Comparison of ENCODE assay signal across 11 cellular contexts in genomic region chr2:144515425-144515693, GRCh38. TPM values are rescaled to one million over a fixed set of nuclear protein-coding genes. Genes with fewer than 3 reads are reported as not detected.
A peak's percentile ranks its signal among the peaks of the same experiment; 100 is the strongest.
DNase-seq lines count a peak whose midpoint lies in the region; ATAC-seq and TF ChIP-seq lines count a peak whose summit lies in the region.
"Had no signal": no experiment of that assay in that cellular context is flagged by ENCODE, and none has a peak within 500 bp of the region (broad histone marks: within the 10 kb centered on the region; RNA-seq: fewer than 3 reads in every experiment).

No MANE protein-coding gene starts in this region.

- H3K36me3 Mint-ChIP-seq in activated CD4-positive, alpha-beta T cell treated with anti-CD3 and anti-CD28 coated beads for 36 hours (ENCODE audit: low read depth): no peaks in the 10 kb centered on the region

- CTCF ChIA-PET in activated CD4-positive, alpha-beta T cell treated with anti-CD3 and anti-CD28 coated beads for 36 hours (lab: Charles Lee): no interaction called here

- H3K9me3 ChIP-seq in lung (ENCODE audit: control insufficient read depth in 2 of 2, insufficient read depth in 1 of 2, low read length in 1 of 2): no peaks in the 10 kb centered on the region

- H3K4me1 Mint-ChIP-seq in activated CD4-positive, alpha-beta T cell treated with anti-CD3 and anti-CD28 coated beads for 36 hours: peaks cover 19% of the 10 kb centered on the region

- in situ Hi-C loops in astrocyte of the cerebellum (cut with HindIII; ENCODE audit: low sequenced_read_pairs): loop anchor here (25.0 kb wide), 1 partner anchor 1247 kb away; no protein-coding TSS in a partner anchor

- 1 to 18% methylated on average over 3 of the region's 3 CpGs for WGBS in lung, 2 donors

- no peaks in the 10 kb centered on the region for H3K9me3 Mint-ChIP-seq in activated CD4-positive, alpha-beta T cell treated with anti-CD3 and anti-CD28 coated beads for 36 hours (ENCODE audit: low read depth)

- H3K27ac ChIP-seq in lung (ENCODE audit: low read depth in 1 of 2, low read length in 1 of 2): peak overlapping the region; percentile 99 to 100
- H3K27ac ChIP-seq in temporal lobe (ENCODE audit: low read depth, low read length): peak overlapping the region; percentile 99
- H3K27ac ChIP-seq: C4-2B had no signal

- no peak for ATAC-seq in activated CD4-positive, alpha-beta T cell treated with anti-CD3 and anti-CD28 coated beads for 36 hours
- ATAC-seq in lung (ENCODE audit: insufficient read depth, low FRiP score) (no peak), left lobe of liver (no peak), HG03159 (IDR thresholded peaks at IDR 0.05; ENCODE audit: unreplicated experiment) (no peak), GM18907 (IDR thresholded peaks at IDR 0.05; ENCODE audit: unreplicated experiment) (no peak)
- ATAC-seq: HCT116, Panc1 had no signal

- DNase-seq in activated CD4-positive, alpha-beta T cell treated with anti-CD3 and anti-CD28 coated beads for 36 hours: no peak
- no peak for DNase-seq in activated CD4-positive, alpha-beta T cell treated with anti-CD3 and anti-CD28 coated beads, Interleukin-2, amount 50 U/mL, for 1 hour
- DNase-seq in astrocyte of the cerebellum (ENCODE audit: low read depth) (no peak), lung (ENCODE audit: low spot score) (no peak), left lobe of liver (ENCODE audit: low spot score) (no peak)

- H3K4me1 ChIP-seq in lung (ENCODE audit: control insufficient read depth in 2 of 2, insufficient read depth in 2 of 2, low read length in 2 of 2): peaks cover 3 to 5% of the 10 kb centered on the region in 2 donors

- peaks cover 44% of the 10 kb centered on the region for H3K27me3 Mint-ChIP-seq in activated CD4-positive, alpha-beta T cell treated with anti-CD3 and anti-CD28 coated beads for 36 hours

- peak overlapping the region; percentile 65 for H3K4me3 Mint-ChIP-seq in activated CD4-positive, alpha-beta T cell treated with anti-CD3 and anti-CD28 coated beads for 36 hours

- H3K4me3 ChIP-seq in astrocyte of the cerebellum (ENCODE audit: low read depth, low read length) (peak overlapping the region; percentile 73), lung (peak overlapping the region; percentile 65)

- POLR2A ChIA-PET in activated CD4-positive, alpha-beta T cell treated with anti-CD3 and anti-CD28 coated beads for 36 hours (lab: Charles Lee): no interaction called here

- no peaks in the 10 kb centered on the region for H3K36me3 ChIP-seq in lung (ENCODE audit: control insufficient read depth in 2 of 2, insufficient read depth in 2 of 2, low read length in 2 of 2)

- H3K27ac Mint-ChIP-seq in activated CD4-positive, alpha-beta T cell treated with anti-CD3 and anti-CD28 coated beads for 36 hours: peak overlapping the region; percentile 10

- no peaks in the 10 kb centered on the region for H3K27me3 ChIP-seq in lung (ENCODE audit: control insufficient read depth, insufficient read depth)

- intact Hi-C loops in activated CD4-positive, alpha-beta T cell treated with anti-CD3 and anti-CD28 coated beads for 36 hours (cut with DNase I, micrococcal nuclease): loop anchor here (5.0 to 10.0 kb wide), 5 partner anchors 67 to 1391 kb away; partner anchors contain the start of gene ARHGAP15 (in 2 of the 2)

- TF ChIP-seq CTCF in astrocyte of the cerebellum (IDR thresholded peaks at IDR 0.05; ENCODE audit: low read depth, low read length, missing control alignments): no peak
- TF ChIP-seq CTCF in lung (IDR thresholded peaks at IDR 0.05; ENCODE audit: control extremely low read depth, extremely low read depth): no peak

RNA-seq across cellular contexts. Expression of gene ZEB2, which starts 4.6 kb away (rescaled TPM):
- 1 to 10 TPM; 7.0 to 7.5 TPM for total RNA-seq in activated CD4-positive, alpha-beta T cell treated with anti-CD3 and anti-CD28 coated beads for 36 hours
- total RNA-seq in lung (100 to 1,000 TPM; 176 to 332 TPM), temporal lobe (283 TPM), left lobe of liver (19.3 TPM)
- 10 to 100 TPM; 27.0 to 77.6 TPM for polyA plus RNA-seq in lung
